In the genomic region with DNA sequence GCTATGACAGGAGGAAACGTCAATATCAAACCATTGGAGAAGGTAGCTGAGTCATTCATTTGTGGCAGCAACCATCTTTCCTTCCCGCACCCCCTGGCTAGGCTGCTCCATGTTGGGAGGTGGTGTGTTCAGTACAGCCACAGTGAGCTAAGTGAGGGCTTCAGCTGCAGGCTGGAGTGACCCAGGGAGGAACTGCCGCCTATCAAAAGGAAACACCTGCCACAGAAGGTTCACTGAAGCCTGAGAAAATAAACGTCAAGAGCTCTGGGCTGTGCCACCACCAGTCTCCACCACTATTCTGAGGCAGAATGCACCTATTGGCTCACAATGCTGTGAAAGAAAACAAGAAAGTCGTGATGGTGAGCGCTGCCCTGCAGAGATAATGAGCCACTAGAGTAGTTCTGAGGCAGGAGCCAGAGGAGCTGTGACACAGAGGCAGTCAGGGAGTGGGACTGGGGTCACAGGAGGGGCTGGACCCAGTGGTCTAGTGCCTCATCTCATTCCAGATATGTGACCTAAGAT, we compare ENCODE assay signal across 8 cellular contexts. TPM values are rescaled to one million over a fixed set of nuclear protein-coding genes. Genes with fewer than 3 reads are reported as not detected.
DNase-seq lines count a peak whose midpoint lies in the region; ATAC-seq and TF ChIP-seq lines count a peak whose summit lies in the region.

No MANE protein-coding gene starts in this region.

- H3K36me3 ChIP-seq in esophagus squamous epithelium, result no peaks in the 10 kb centered on the region
- no peaks in the 10 kb centered on the region for H3K36me3 ChIP-seq in thyroid gland
- no peaks in the 10 kb centered on the region for H3K36me3 ChIP-seq in gastrocnemius medialis

- H3K27ac ChIP-seq in esophagus squamous epithelium (peak overlapping the region in 1 of 4 donors; percentile 36), thyroid gland (peak overlapping the region in 1 of 3 donors; percentile 18), gastrocnemius medialis (no peak overlapping the region)

- DNase-seq in GM10266 (ENCODE audit: extremely low spot score) (peak; percentile 28), Kasumi-1 (lab: John Stamatoyannopoulos, UW) (peak; percentile 65 to 81), esophagus squamous epithelium (lab: John Stamatoyannopoulos, UW) (peak; percentile 11), thyroid gland (peak; percentile 51 to 56), gastrocnemius medialis (no peak), posterior vena cava (ENCODE audit: low spot score) (no peak)
- peak; percentile 44 for DNase-seq in activated CD4-positive, CD25-positive, alpha-beta regulatory T cell treated with anti-CD3 and anti-CD28 coated beads, Interleukin-2, amount 50 U/mL, for 72 hours

- H3K27me3 ChIP-seq in esophagus squamous epithelium, result no peaks in the 10 kb centered on the region
- no peaks in the 10 kb centered on the region for H3K27me3 ChIP-seq in thyroid gland
- no peaks in the 10 kb centered on the region for H3K27me3 ChIP-seq in gastrocnemius medialis

- peak overlapping the region in 1 of 4 donors; percentile 19 for H3K4me3 ChIP-seq in esophagus squamous epithelium
- H3K4me3 ChIP-seq in thyroid gland (replicated peaks in 1 of 3), result no peak overlapping the region
- no peak overlapping the region for H3K4me3 ChIP-seq in gastrocnemius medialis

- ATAC-seq in GM21528 (IDR thresholded peaks at IDR 0.05; ENCODE audit: low FRiP score, unreplicated experiment), result peak; percentile 62
- no peak for ATAC-seq in gastrocnemius medialis

- H3K4me1 ChIP-seq in esophagus squamous epithelium (peaks cover 10 to 38% (median 20%) of the 10 kb centered on the region in 3 donors), thyroid gland (peaks cover 13 to 23% of the 10 kb centered on the region in 2 donors), gastrocnemius medialis (no peaks in the 10 kb centered on the region)

- peak in 1 of 4 donors; percentile 52 for TF ChIP-seq POLR2A in esophagus squamous epithelium (IDR thresholded peaks at IDR 0.05)
- peak in 1 of 2 donors; percentile 11 for TF ChIP-seq POLR2A in thyroid gland (IDR thresholded peaks at IDR 0.05)
- TF ChIP-seq POLR2A in gastrocnemius medialis (IDR thresholded peaks at IDR 0.05), result no peak

- no peak for TF ChIP-seq CTCF in GM10266 (IDR thresholded peaks at IDR 0.05; ENCODE audit: control insufficient read depth, insufficient read depth, low read depth, missing control alignments)
- no peak for TF ChIP-seq CTCF in esophagus squamous epithelium (IDR thresholded peaks at IDR 0.05)
- peak in 1 of 6 experiments; percentile 14 for TF ChIP-seq CTCF in thyroid gland (IDR thresholded peaks at IDR 0.05)
- TF ChIP-seq CTCF in gastrocnemius medialis (IDR thresholded peaks at IDR 0.05 in 4 of 5, conservative IDR thresholded peaks at IDR 0.05 in 1 of 5), result no peak

- 58% methylated on average over 5 to 6 of the region's 6 CpGs for WGBS in esophagus squamous epithelium, 2 donors
- WGBS in thyroid gland, 2 donors, result 30 to 36% methylated on average over 6 of the region's 6 CpGs

- in situ Hi-C loops in gastrocnemius medialis (cut with MboI; ENCODE audit: low sequenced_read_pairs in 4 of 4), result no loop called here

- intact Hi-C loops in esophagus squamous epithelium (cut with DNase I) (no loop called here), thyroid gland (cut with DNase I) (no loop called here), gastrocnemius medialis (cut with DNase I; ENCODE audit: low total_unique reads) (no loop called here), posterior vena cava (cut with DNase I) (no loop called here)

- H3K9me3 ChIP-seq in esophagus squamous epithelium (no peaks in the 10 kb centered on the region), thyroid gland (no peaks in the 10 kb centered on the region), gastrocnemius medialis (no peaks in the 10 kb centered on the region)

RNA-seq across cellular contexts. Expression of a gene that starts 34.8 kb away (rescaled TPM):
- total RNA-seq in esophagus squamous epithelium (100 to 1,000 TPM in 2 of 4 donors, 10 to 100 TPM in 2; 79.0 to 177 (median 115) TPM), thyroid gland (100 to 1,000 TPM; 146 to 167 (median 160) TPM), gastrocnemius medialis (10 to 100 TPM; 14.5 to 30.3 (median 22.4) TPM), posterior vena cava (10 to 100 TPM; 72.4 to 74.0 TPM)

Comparison
In these comparisons a context has a peak if more than half of its experiments do, and no peak if none do; other contexts are left out.
1. DNase-seq: peak in GM10266 (single experiment), Kasumi-1 (2 of 2), activated CD4-positive, CD25-positive, alpha-beta regulatory T cell treated with anti-CD3 and anti-CD28 coated beads, Interleukin-2, amount 50 U/mL, for 72 hours (single experiment), esophagus squamous epithelium (single experiment) and thyroid gland (2 of 2); none in gastrocnemius medialis (0 of 2) and posterior vena cava (single experiment).